In genomic region chr18:23591011-23591410, GRCh38 we compare ENCODE assay signal across 28 cellular contexts. TPM values are rescaled to one million over a fixed set of nuclear protein-coding genes. Genes with fewer than 3 reads are reported as not detected.
A peak's percentile ranks its signal among the peaks of the same experiment; 100 is the strongest.
DNase-seq lines count a peak whose midpoint lies in the region; ATAC-seq, FAIRE-seq and TF ChIP-seq lines count a peak whose summit lies in the region.
"Had no signal": no experiment of that assay in that cellular context is flagged by ENCODE, and none has a peak within 500 bp of the region (broad histone marks: within the 10 kb centered on the region; RNA-seq: fewer than 3 reads in every experiment).

No MANE protein-coding gene starts in this region.

- FAIRE-seq in RCC 7860 (lab: Jason Lieb, UNC): no peak
- FAIRE-seq: colon, GM19239, urothelium cell line had no signal

- intact Hi-C loops in left ventricle myocardium superior (cut with micrococcal nuclease): loop anchor here (5.0 kb wide), 1 partner anchor 74 kb away; no protein-coding TSS in a partner anchor
- intact Hi-C loops in CD4-positive, alpha-beta T cell (cut with DNase I, micrococcal nuclease): no loop called here

- H3K4me1 Mint-ChIP-seq in CD4-positive, alpha-beta T cell (ENCODE audit: low read depth): peaks cover 6% of the 10 kb centered on the region

- no peak for TF ChIP-seq CTCF in fibroblast of mammary gland (conservative IDR thresholded peaks at IDR 0.05; ENCODE audit: control insufficient read depth, insufficient read depth, low read depth, low read length)
- TF ChIP-seq CTCF in CD4-positive, alpha-beta T cell (IDR thresholded peaks at IDR 0.05): no peak

- no peak overlapping the region for H3K4me3 ChIP-seq in fibroblast of mammary gland (ENCODE audit: control insufficient read depth, low read depth, low read length)
- H3K4me3 ChIP-seq: esophagus squamous epithelium, heart left ventricle, SK-N-MC, suprapubic skin had no signal

- H3K9me3 ChIP-seq in CD4-positive, alpha-beta T cell (ENCODE audit: control insufficient read depth, low read length): no peaks in the 10 kb centered on the region
- H3K9me3 ChIP-seq: esophagus squamous epithelium, heart left ventricle, suprapubic skin had no signal

- peaks cover 1% of the 10 kb centered on the region for H3K36me3 Mint-ChIP-seq in CD4-positive, alpha-beta T cell (ENCODE audit: low read depth)
- H3K36me3 Mint-ChIP-seq: activated naive CD8-positive, alpha-beta T cell; IgD-negative memory B cell; natural killer cell treated with Interleukin-12 subunit alpha and Interleukin-12 subunit beta and Interleukin-15 and Interleukin-18, amount 100 ng/mL, for 72 hours had no signal

- no peak overlapping the region for H3K27ac Mint-ChIP-seq in CD4-positive, alpha-beta T cell
- H3K27ac Mint-ChIP-seq: activated naive CD8-positive, alpha-beta T cell; activated T-helper 2 cell treated with anti-CD3 and anti-CD28 coated beads, Interferon-gamma antibody, Interleukin-2, Interleukin-4, amounts not matched to agents 10 μg/mL and 5 μg/mL and 100 μg/mL, durations not matched to agents 14 hours and 24 hours and 36 hours; B cell; IgD-negative memory B cell; natural killer cell treated with Interleukin-12 subunit alpha and Interleukin-12 subunit beta and Interleukin-15 and Interleukin-18, amount 100 ng/mL, for 72 hours; progenitor cell of endocrine pancreas had no signal

- no peak for ATAC-seq in left ventricle myocardium superior
- no peak for ATAC-seq in CD4-positive, alpha-beta T cell (ENCODE audit: poor library complexity)
- ATAC-seq: heart left ventricle; left lobe of liver; natural killer cell treated with Interleukin-12 subunit alpha and Interleukin-12 subunit beta and Interleukin-15 and Interleukin-18, amount 100 ng/mL, for 72 hours had no signal

- H3K27me3 ChIP-seq in CD4-positive, alpha-beta T cell (ENCODE audit: control insufficient read depth, insufficient read depth, low read length): no peaks in the 10 kb centered on the region
- H3K27me3 ChIP-seq: esophagus squamous epithelium, suprapubic skin had no signal

- no peaks in the 10 kb centered on the region for H3K27me3 Mint-ChIP-seq in CD4-positive, alpha-beta T cell
- H3K27me3 Mint-ChIP-seq: B cell, IgD-negative memory B cell had no signal

- POLR2A ChIA-PET in HEK293T (lab: Yijun Ruan, JAX): no interaction called here
- POLR2A ChIA-PET in CD4-positive, alpha-beta T cell (lab: Charles Lee): no interaction called here

- peak; percentile 81 for DNase-seq in ELR (ENCODE audit: low read depth)
- DNase-seq in RCC 7860 (ENCODE audit: low spot score): peak; percentile 32
- DNase-seq in fibroblast of mammary gland (ENCODE audit: low read depth): peak; percentile 76
- DNase-seq in renal cortical epithelial cell (ENCODE audit: low read depth): peak; percentile 71
- no peak for DNase-seq in left ventricle myocardium superior
- no peak for DNase-seq in HEK293T (ENCODE audit: extremely low spot score)
- no peak for DNase-seq in CD4-positive, alpha-beta T cell
- DNase-seq: activated CD4-positive, alpha-beta T cell treated with anti-CD3 and anti-CD28 coated beads, Interleukin-2, amount 50 U/mL, for 1 hour; DMS79 treated with DMSO at 0.1 percent for 48 hours; esophagus squamous epithelium; heart left ventricle; MM.1S; NCI-H1436; NCI-H2107; NCI-H510A treated with DMSO at 0.1 percent for 48 hours; WERI-Rb-1 had no signal

- H3K27ac ChIP-seq in CD4-positive, alpha-beta T cell (ENCODE audit: low read depth, low read length): no peak overlapping the region
- H3K27ac ChIP-seq: esophagus squamous epithelium, heart left ventricle, SK-N-MC, suprapubic skin, WERI-Rb-1 had no signal

- CTCF ChIA-PET in HEK293T (lab: Yijun Ruan, JAX): no interaction called here
- CTCF ChIA-PET in CD4-positive, alpha-beta T cell (lab: Charles Lee): interaction anchor here (1.1 kb wide), 1 partner anchor 75 kb away, joined by 4 read pairs; no protein-coding TSS in a partner anchor

- H3K4me3 Mint-ChIP-seq in CD4-positive, alpha-beta T cell: no peak overlapping the region
- H3K4me3 Mint-ChIP-seq: activated naive CD8-positive, alpha-beta T cell; B cell; natural killer cell treated with Interleukin-12 subunit alpha and Interleukin-12 subunit beta and Interleukin-15 and Interleukin-18, amount 100 ng/mL, for 72 hours had no signal

- no peaks in the 10 kb centered on the region for H3K9me3 Mint-ChIP-seq in CD4-positive, alpha-beta T cell
- H3K9me3 Mint-ChIP-seq: activated T-helper 2 cell treated with anti-CD3 and anti-CD28 coated beads, Interferon-gamma antibody, Interleukin-2, Interleukin-4, amounts not matched to agents 10 μg/mL and 5 μg/mL and 100 μg/mL, durations not matched to agents 14 hours and 24 hours and 36 hours; IgD-negative memory B cell; natural killer cell treated with Interleukin-12 subunit alpha and Interleukin-12 subunit beta and Interleukin-15 and Interleukin-18, amount 100 ng/mL, for 72 hours had no signal

TF ChIP-seq in HEK293T, 16 proteins besides CTCF, POLR2A, EP300 and RAD21:
- TF ChIP-seq HDGF (IDR thresholded peaks at IDR 0.05; ENCODE audit: borderline replicate concordance): no peak
- no peak for TF ChIP-seq SUZ12 (IDR thresholded peaks at IDR 0.05)

RNA-seq across cellular contexts. Expression of gene NPC1, which starts 4.7 kb away (rescaled TPM):
- 101 and 106 TPM in 2 replicates for total RNA-seq in renal cortical epithelial cell
- total RNA-seq in left ventricle myocardium superior: 13.3 TPM
- 10 to 100 TPM; 17.2 to 17.6 TPM for total RNA-seq in CD4-positive, alpha-beta T cell

Comparison
In these comparisons a context has a peak if more than half of its experiments do, and no peak if none do; other contexts are left out.
1. DNase-seq: peak in ELR (single experiment), RCC 7860 (single experiment), fibroblast of mammary gland (single experiment) and renal cortical epithelial cell (single experiment); none in left ventricle myocardium superior (single experiment), HEK293T (single experiment) and CD4-positive, alpha-beta T cell (0 of 10).